In the genomic region with DNA sequence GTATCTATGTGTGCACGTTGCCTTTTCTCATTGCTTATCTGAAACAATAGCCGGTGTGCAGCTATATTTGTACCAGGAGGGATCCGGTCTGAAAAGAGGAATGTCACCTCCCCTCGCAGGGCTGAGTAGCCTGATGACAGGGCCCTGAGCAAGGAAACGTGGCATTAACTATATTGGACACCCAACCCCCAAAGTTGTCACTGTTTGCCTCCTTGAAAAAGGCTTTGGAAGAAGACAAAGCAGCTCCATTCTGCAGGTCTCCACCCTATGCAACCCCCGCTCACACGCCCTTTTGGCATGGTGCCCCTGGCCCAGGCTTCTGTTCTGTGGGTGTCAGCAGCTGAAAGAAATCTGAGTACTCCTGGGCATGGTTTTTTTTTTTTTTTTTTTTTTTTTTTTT, we compare ENCODE assay signal across 19 cellular contexts. TPM values are rescaled to one million over a fixed set of nuclear protein-coding genes. Genes with fewer than 3 reads are reported as not detected.
DNase-seq lines count a peak whose midpoint lies in the region; ATAC-seq, FAIRE-seq and TF ChIP-seq lines count a peak whose summit lies in the region.
"Had no signal": no experiment of that assay in that cellular context is flagged by ENCODE, and none has a peak within 500 bp of the region (broad histone marks: within the 10 kb centered on the region; RNA-seq: fewer than 3 reads in every experiment).

No MANE protein-coding gene starts in this region.

- no peak for TF ChIP-seq CTCF in right lobe of liver (IDR thresholded peaks at IDR 0.05)
- no peak for TF ChIP-seq CTCF in HepG2 (CRISPR knock-in tag; IDR thresholded peaks at IDR 0.05)

- no peak overlapping the region for H3K4me3 ChIP-seq in right lobe of liver
- no peak overlapping the region for H3K4me3 ChIP-seq in HepG2 (replicated peaks in 1 of 3; ENCODE audit: insufficient read depth in 1 of 3, low read depth in 2 of 3, low read length in 3 of 3)
- no peak overlapping the region for H3K4me3 ChIP-seq in SJCRH30

- CTCF ChIA-PET in HepG2 (lab: Yijun Ruan, JAX; ENCODE audit: low intra/inter-chr PET ratio, low total read pairs), result no interaction called here

- 45% methylated on average over 7 of the region's 7 CpGs for WGBS in right lobe of liver (ENCODE audit: insufficient coverage, low coverage, low lambda C conversion rate, missing lambda C conversion rate)
- WGBS in HepG2 (ENCODE audit: low lambda C conversion rate), result 8% methylated on average over 2 of the region's 7 CpGs

- H3K36me3 ChIP-seq in right lobe of liver (no peaks in the 10 kb centered on the region), HepG2 (replicated peaks in 1 of 2; ENCODE audit: control insufficient read depth in 1 of 2, insufficient read depth in 2 of 2, low read length in 2 of 2) (no peaks in the 10 kb centered on the region), SJCRH30 (no peaks in the 10 kb centered on the region)

- no peaks in the 10 kb centered on the region for H3K4me1 ChIP-seq in right lobe of liver
- no peaks in the 10 kb centered on the region for H3K4me1 ChIP-seq in HepG2 (ENCODE audit: insufficient read depth, low read length)
- H3K4me1 ChIP-seq in SJCRH30, result no peaks in the 10 kb centered on the region

- no peak for TF ChIP-seq EP300 in HepG2 (IDR thresholded peaks at IDR 0.05; ENCODE audit: low read depth in 2 of 2, low read length in 2 of 2)
- no peak for TF ChIP-seq EP300 in HepG2 (CRISPR knock-in tag; IDR thresholded peaks at IDR 0.05; ENCODE audit: borderline replicate concordance)

- POLR2A ChIA-PET in HepG2 (lab: Yijun Ruan, JAX), result no interaction called here

- H3K9me3 ChIP-seq in right lobe of liver (no peaks in the 10 kb centered on the region), HepG2 (ENCODE audit: low read length) (no peaks in the 10 kb centered on the region), SJCRH30 (replicated peaks) (no peaks in the 10 kb centered on the region)

- no peak overlapping the region for H2AFZ ChIP-seq in HepG2 (ENCODE audit: low read length)

- no peaks in the 10 kb centered on the region for H4K20me1 ChIP-seq in HepG2 (ENCODE audit: insufficient read depth, low read length)

- no peak overlapping the region for H3K9ac ChIP-seq in HepG2 (ENCODE audit: insufficient read depth, low read depth, low read length)

- FAIRE-seq in HepG2 (lab: Jason Lieb, UNC), result no peak
- FAIRE-seq: endothelial cell of umbilical vein had no signal

- no peak for TF ChIP-seq RAD21 in HepG2 (CRISPR knock-in tag; IDR thresholded peaks at IDR 0.05)

- BruUV-seq in HepG2 (replicated peaks; lab: Mats Ljungman, UMichigan), result no TSS peak

- H3K4me2 ChIP-seq in HepG2 (ENCODE audit: low read depth, low read length), result no peak overlapping the region

- no peak overlapping the region for H3K27ac ChIP-seq in right lobe of liver
- no peak overlapping the region for H3K27ac ChIP-seq in HepG2 (ENCODE audit: extremely low read length, insufficient read depth, low read length)
- H3K27ac ChIP-seq in SJCRH30, result no peak overlapping the region

- intact Hi-C loops in right lobe of liver (cut with DNase I) (no loop called here), HepG2 (cut with micrococcal nuclease; ENCODE audit: unreplicated experiment) (no loop called here)

- ATAC-seq in right lobe of liver, result peak in 3 of 4 donors; percentile 16 to 61 (median 19)
- ATAC-seq in HepG2, result no peak
- ATAC-seq in GM18868 (IDR thresholded peaks at IDR 0.05; ENCODE audit: unreplicated experiment), result no peak
- ATAC-seq in GM21723 (IDR thresholded peaks at IDR 0.05; ENCODE audit: unreplicated experiment), result no peak
- ATAC-seq: activated CD8-positive, alpha-beta T cell treated with anti-CD3 and anti-CD28 coated beads, Interleukin-2, amount 10 ng/mL, durations not matched to agents 7 days and 5 days; HCT116 had no signal

- no peak for TF ChIP-seq POLR2A in right lobe of liver (IDR thresholded peaks at IDR 0.05)
- no peak for TF ChIP-seq POLR2A in HepG2 (IDR thresholded peaks at IDR 0.05; ENCODE audit: insufficient read depth in 1 of 2, low read depth in 2 of 2, low read length in 2 of 2)

- H3K27me3 ChIP-seq in right lobe of liver (no peaks in the 10 kb centered on the region), HepG2 (ENCODE audit: control insufficient read depth in 1 of 2, insufficient read depth in 2 of 2, low read length in 2 of 2) (no peaks in the 10 kb centered on the region; a peak in 1 of 5 replicates), SJCRH30 (no peaks in the 10 kb centered on the region)

- in situ Hi-C loops in HepG2 (cut with HindIII; ENCODE audit: extremely low pct_ligation_motif_present, low pct_unique_long_range_greater_than_20kb), result no loop called here

- H3K79me2 ChIP-seq in HepG2 (ENCODE audit: insufficient read depth, low read length), result no peaks in the 10 kb centered on the region

- DNase-seq in right lobe of liver (no peak), HepG2 (ENCODE audit: low spot score) (no peak), SJCRH30 (peak; percentile 32 to 45), left kidney (ENCODE audit: low read depth, low spot score) (peak; percentile 26), activated gamma-delta T cell (lab: John Stamatoyannopoulos, UW) (no peak), Ammon's horn (ENCODE audit: low spot score) (no peak)
- DNase-seq: activated CD8-positive, alpha-beta T cell treated with anti-CD3 and anti-CD28 coated beads, Interleukin-2, amount 10 ng/mL, durations not matched to agents 7 days and 5 days; CD4-positive, alpha-beta memory T cell; GF-D8; glutamatergic neuron; MV-4-11; NCI-H524; stimulated activated naive CD4-positive, alpha-beta T cell treated with Interleukin-2 at 50 U/mL for 16 hours had no signal

RNA-seq across cellular contexts. Expression of a gene that starts 8.2 kb away (rescaled TPM):
- total RNA-seq in right lobe of liver (under 1 TPM in 3 of 6 experiments, not detected in 3; 0.02 to 0.30 (median 0.07) TPM), HepG2 (2016; rRNA removed; fragmentation: Illumina TruSeq; extraction: Trizol) (not detected in 2 replicates)
- total RNA-seq in HepG2 (2016; cell fraction: cytosol; rRNA removed; fragmentation: Illumina TruSeq; extraction: Trizol; ENCODE audit: low read depth), result not detected in 2 replicates
- not detected in 2 replicates for total RNA-seq in HepG2 (2016; cell fraction: insoluble cytoplasmic fraction; rRNA removed; fragmentation: Illumina TruSeq; extraction: Trizol)
- not detected in 2 replicates for total RNA-seq in HepG2 (2016; cell fraction: membrane; rRNA removed; fragmentation: Illumina TruSeq; extraction: Trizol)
- total RNA-seq in HepG2 (2016; cell fraction: nucleus; rRNA removed; fragmentation: Illumina TruSeq; extraction: Trizol), result not detected in 2 replicates
- not detected in 2 replicates for polyA plus RNA-seq in HepG2 (2011; rRNA removed)
- not detected in 2 replicates for polyA plus RNA-seq in HepG2 (2011; cell fraction: cytosol; rRNA removed)
- polyA plus RNA-seq in HepG2 (2011; cell fraction: nucleus; rRNA removed), result not detected in 2 replicates
- not detected in 2 replicates for polyA plus RNA-seq in HepG2 (2012)
- not detected in 2 replicates for polyA plus RNA-seq in HepG2 (2016; cell fraction: cytosol; fragmentation: Illumina TruSeq; extraction: Trizol; ENCODE audit: low read depth)
- not detected in 2 replicates for polyA plus RNA-seq in HepG2 (2016; cell fraction: insoluble cytoplasmic fraction; fragmentation: Illumina TruSeq; extraction: Trizol; ENCODE audit: low read depth)
- not detected in 2 replicates for polyA plus RNA-seq in HepG2 (2016; cell fraction: membrane; fragmentation: Illumina TruSeq; extraction: Trizol; ENCODE audit: low read depth)
- polyA plus RNA-seq in HepG2 (2016; cell fraction: nucleus; fragmentation: Illumina TruSeq; extraction: Trizol; ENCODE audit: insufficient read depth, low read depth), result not detected in 2 replicates
- not detected in 2 replicates for polyA minus RNA-seq in HepG2 (2011; rRNA and poly(A)+ RNA removed; ENCODE audit: low replicate concordance)
- not detected in 2 replicates for polyA minus RNA-seq in HepG2 (2011; cell fraction: cytosol; rRNA and poly(A)+ RNA removed)
- polyA minus RNA-seq in HepG2 (2011; cell fraction: nucleus; rRNA and poly(A)+ RNA removed), result not detected in 2 replicates
- not detected in 2 replicates for total RNA-seq in SJCRH30 (2014; rRNA removed; shearing (Covaris generic))
- total RNA-seq: activated CD8-positive, alpha-beta T cell treated with anti-CD3 and anti-CD28 coated beads, Interleukin-2, amount 10 ng/mL, durations not matched to agents 7 days and 5 days; CD4-positive, alpha-beta memory T cell; endothelial cell of umbilical vein had no signal
- polyA plus RNA-seq: CD4-positive, alpha-beta memory T cell; endothelial cell of umbilical vein had no signal

RNA-seq across cellular contexts. Expression of a gene that starts 12.3 kb away (rescaled TPM):
- total RNA-seq in right lobe of liver, result not detected
- not detected in 2 replicates for total RNA-seq in HepG2 (2016; rRNA removed; fragmentation: Illumina TruSeq; extraction: Trizol)
- total RNA-seq in HepG2 (2016; cell fraction: cytosol; rRNA removed; fragmentation: Illumina TruSeq; extraction: Trizol; ENCODE audit: low read depth), result not detected in 2 replicates
- not detected in 2 replicates for total RNA-seq in HepG2 (2016; cell fraction: insoluble cytoplasmic fraction; rRNA removed; fragmentation: Illumina TruSeq; extraction: Trizol)
- not detected in 2 replicates for total RNA-seq in HepG2 (2016; cell fraction: membrane; rRNA removed; fragmentation: Illumina TruSeq; extraction: Trizol)
- total RNA-seq in HepG2 (2016; cell fraction: nucleus; rRNA removed; fragmentation: Illumina TruSeq; extraction: Trizol), result not detected in 2 replicates
- polyA plus RNA-seq in HepG2 (2011; rRNA removed), result not detected in 2 replicates
- polyA plus RNA-seq in HepG2 (2011; cell fraction: cytosol; rRNA removed), result not detected in 2 replicates
- polyA plus RNA-seq in HepG2 (2011; cell fraction: nucleus; rRNA removed), result not detected in 2 replicates
- not detected in 2 replicates for polyA plus RNA-seq in HepG2 (2012)
- polyA plus RNA-seq in HepG2 (2016; cell fraction: cytosol; fragmentation: Illumina TruSeq; extraction: Trizol; ENCODE audit: low read depth), result not detected in 2 replicates
- not detected in 2 replicates for polyA plus RNA-seq in HepG2 (2016; cell fraction: insoluble cytoplasmic fraction; fragmentation: Illumina TruSeq; extraction: Trizol; ENCODE audit: low read depth)
- polyA plus RNA-seq in HepG2 (2016; cell fraction: membrane; fragmentation: Illumina TruSeq; extraction: Trizol; ENCODE audit: low read depth), result not detected in 2 replicates
- polyA plus RNA-seq in HepG2 (2016; cell fraction: nucleus; fragmentation: Illumina TruSeq; extraction: Trizol; ENCODE audit: insufficient read depth, low read depth), result not detected in 2 replicates
- polyA minus RNA-seq in HepG2 (2011; rRNA and poly(A)+ RNA removed; ENCODE audit: low replicate concordance), result not detected in 2 replicates
- not detected in 2 replicates for polyA minus RNA-seq in HepG2 (2011; cell fraction: cytosol; rRNA and poly(A)+ RNA removed)
- not detected in 2 replicates for polyA minus RNA-seq in HepG2 (2011; cell fraction: nucleus; rRNA and poly(A)+ RNA removed)
- 0.28 TPM in 1 of 2 replicates, not detected in the other for total RNA-seq in SJCRH30 (2014; rRNA removed; shearing (Covaris generic))
- total RNA-seq: activated CD8-positive, alpha-beta T cell treated with anti-CD3 and anti-CD28 coated beads, Interleukin-2, amount 10 ng/mL, durations not matched to agents 7 days and 5 days; CD4-positive, alpha-beta memory T cell; endothelial cell of umbilical vein; osteoblast; ureter had no signal
- polyA plus RNA-seq: CD4-positive, alpha-beta memory T cell; endothelial cell of umbilical vein had no signal

RNA-seq across cellular contexts. Expression of a gene that starts 31.1 kb away (rescaled TPM):
- not detected for total RNA-seq in right lobe of liver
- not detected in 2 replicates for total RNA-seq in HepG2 (2016; rRNA removed; fragmentation: Illumina TruSeq; extraction: Trizol)
- total RNA-seq in HepG2 (2016; cell fraction: cytosol; rRNA removed; fragmentation: Illumina TruSeq; extraction: Trizol; ENCODE audit: low read depth), result not detected in 2 replicates
- not detected in 2 replicates for total RNA-seq in HepG2 (2016; cell fraction: insoluble cytoplasmic fraction; rRNA removed; fragmentation: Illumina TruSeq; extraction: Trizol)
- not detected in 2 replicates for total RNA-seq in HepG2 (2016; cell fraction: membrane; rRNA removed; fragmentation: Illumina TruSeq; extraction: Trizol)
- not detected in 2 replicates for total RNA-seq in HepG2 (2016; cell fraction: nucleus; rRNA removed; fragmentation: Illumina TruSeq; extraction: Trizol)
- not detected in 2 replicates for polyA plus RNA-seq in HepG2 (2011; rRNA removed)
- not detected in 2 replicates for polyA plus RNA-seq in HepG2 (2011; cell fraction: cytosol; rRNA removed)
- not detected in 2 replicates for polyA plus RNA-seq in HepG2 (2011; cell fraction: nucleus; rRNA removed)
- not detected in 2 replicates for polyA plus RNA-seq in HepG2 (2012)
- not detected in 2 replicates for polyA plus RNA-seq in HepG2 (2016; cell fraction: cytosol; fragmentation: Illumina TruSeq; extraction: Trizol; ENCODE audit: low read depth)
- not detected in 2 replicates for polyA plus RNA-seq in HepG2 (2016; cell fraction: insoluble cytoplasmic fraction; fragmentation: Illumina TruSeq; extraction: Trizol; ENCODE audit: low read depth)
- polyA plus RNA-seq in HepG2 (2016; cell fraction: membrane; fragmentation: Illumina TruSeq; extraction: Trizol; ENCODE audit: low read depth), result not detected in 2 replicates
- not detected in 2 replicates for polyA plus RNA-seq in HepG2 (2016; cell fraction: nucleus; fragmentation: Illumina TruSeq; extraction: Trizol; ENCODE audit: insufficient read depth, low read depth)
- polyA minus RNA-seq in HepG2 (2011; rRNA and poly(A)+ RNA removed; ENCODE audit: low replicate concordance), result not detected in 2 replicates
- not detected in 2 replicates for polyA minus RNA-seq in HepG2 (2011; cell fraction: cytosol; rRNA and poly(A)+ RNA removed)
- polyA minus RNA-seq in HepG2 (2011; cell fraction: nucleus; rRNA and poly(A)+ RNA removed), result not detected in 2 replicates
- not detected in 2 replicates for total RNA-seq in SJCRH30 (2014; rRNA removed; shearing (Covaris generic))
- total RNA-seq: activated CD8-positive, alpha-beta T cell treated with anti-CD3 and anti-CD28 coated beads, Interleukin-2, amount 10 ng/mL, durations not matched to agents 7 days and 5 days; CD4-positive, alpha-beta memory T cell; endothelial cell of umbilical vein; osteoblast; ureter had no signal
- polyA plus RNA-seq: CD4-positive, alpha-beta memory T cell; endothelial cell of umbilical vein had no signal

Comparison
In these comparisons a context has a peak if more than half of its experiments do, and no peak if none do; other contexts are left out.
1. ATAC-seq: peak in right lobe of liver (3 of 4); none in HepG2 (single experiment), GM18868 (single experiment) and GM21723 (single experiment).
2. DNase-seq: peak in SJCRH30 (2 of 2) and left kidney (single experiment); none in right lobe of liver (0 of 3), HepG2 (single experiment), activated gamma-delta T cell (single experiment) and Ammon's horn (single experiment).